In the genomic region with DNA sequence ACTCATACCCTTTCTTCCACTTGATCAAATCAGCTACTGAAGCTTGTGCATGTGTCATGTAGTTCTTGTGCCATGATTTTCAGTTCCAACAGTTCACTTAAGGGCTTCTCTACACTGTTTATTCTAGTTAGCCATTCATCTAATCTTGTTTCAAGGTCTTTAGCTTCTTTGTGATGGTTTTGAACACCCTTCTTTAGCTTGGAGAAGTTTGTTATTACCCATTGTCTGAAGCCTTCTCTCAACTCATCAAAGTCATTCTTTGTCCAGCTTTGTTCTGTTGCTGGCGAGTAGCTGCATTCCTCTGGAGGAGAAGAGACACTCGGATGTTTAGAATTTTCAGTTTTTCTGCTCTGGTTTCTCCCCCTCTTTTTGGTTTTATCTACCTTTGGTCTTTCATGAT, we compare ENCODE assay signal across 29 cellular contexts.
A peak's percentile ranks its signal among the peaks of the same experiment; 100 is the strongest.
DNase-seq lines count a peak whose midpoint lies in the region; ATAC-seq, FAIRE-seq and TF ChIP-seq lines count a peak whose summit lies in the region.
"Had no signal": no experiment of that assay in that cellular context is flagged by ENCODE, and none has a peak within 500 bp of the region (broad histone marks: within the 10 kb centered on the region; RNA-seq: fewer than 3 reads in every experiment).

No MANE protein-coding gene starts in this region.

- peak overlapping the region; percentile 57; the same call in 1 of the 2 replicates for H3K4me2 ChIP-seq in HepG2 (ENCODE audit: low read depth, low read length)
- H3K4me2 ChIP-seq: A549; BLaER1; BLaER1 treated with 17β-estradiol and CSF1 and Interleukin-3, amounts not matched to agents 10 nM and 100 nM had no signal

- intact Hi-C loops in HepG2 (cut with micrococcal nuclease; ENCODE audit: unreplicated experiment) (no loop called here), right lobe of liver (cut with DNase I) (no loop called here)

- H3K27me3 ChIP-seq in HepG2 (ENCODE audit: control insufficient read depth in 1 of 2, insufficient read depth in 2 of 2, low read length in 2 of 2) (no peaks in the 10 kb centered on the region), right lobe of liver (no peaks in the 10 kb centered on the region)
- H3K27me3 ChIP-seq: BE2C; BLaER1; BLaER1 treated with 17β-estradiol and CSF1 and Interleukin-3, amounts not matched to agents 10 nM and 100 nM had no signal

- DNase-seq in HepG2 (ENCODE audit: low spot score) = peak; percentile 18
- no peak for DNase-seq in right lobe of liver
- DNase-seq: 8988T; ACHN; AML-193; BE2C; C1 segment of cervical spinal cord; Caco-2; Calu3; CD4-positive, alpha-beta memory T cell; CD4-positive, alpha-beta T cell; CD4-positive, CD25-positive, alpha-beta regulatory T cell; CD8-positive, alpha-beta memory T cell; CD8-positive, alpha-beta T cell; COR-L47; DMS 273 treated with DMSO at 0.1 percent for 48 hours; DMS153; DMS53; DMS79; DMS79 treated with DMSO at 0.1 percent for 48 hours; DND-41; EL had no signal

- H3K9me3 ChIP-seq in HepG2 (ENCODE audit: low read length) (no peaks in the 10 kb centered on the region), right lobe of liver (no peaks in the 10 kb centered on the region)
- H3K9me3 ChIP-seq: A549; BE2C; BLaER1; BLaER1 treated with 17β-estradiol and CSF1 and Interleukin-3, amounts not matched to agents 10 nM and 100 nM; Caco-2 had no signal

- no peak for TF ChIP-seq EP300 in HepG2 (IDR thresholded peaks at IDR 0.05; ENCODE audit: low read depth in 2 of 2, low read length in 2 of 2)
- TF ChIP-seq EP300 in HepG2 (CRISPR knock-in tag; IDR thresholded peaks at IDR 0.05; ENCODE audit: borderline replicate concordance) = no peak

- no peaks in the 10 kb centered on the region for H3K36me3 ChIP-seq in HepG2 (replicated peaks in 1 of 2; ENCODE audit: control insufficient read depth in 1 of 2, insufficient read depth in 2 of 2, low read length in 2 of 2)
- H3K36me3 ChIP-seq in right lobe of liver = no peaks in the 10 kb centered on the region
- H3K36me3 ChIP-seq: BE2C; BLaER1; BLaER1 treated with 17β-estradiol and CSF1 and Interleukin-3, amounts not matched to agents 10 nM and 100 nM had no signal

- H3K4me1 ChIP-seq in HepG2 (ENCODE audit: insufficient read depth, low read length) (peaks cover 30% of the 10 kb centered on the region), right lobe of liver (no peaks in the 10 kb centered on the region)
- H3K4me1 ChIP-seq: A549; BE2C; BLaER1; BLaER1 treated with 17β-estradiol and CSF1 and Interleukin-3, amounts not matched to agents 10 nM and 100 nM; Caco-2 had no signal

- CTCF ChIA-PET in HepG2 (lab: Yijun Ruan, JAX; ENCODE audit: low intra/inter-chr PET ratio, low total read pairs) = no interaction called here

- TF ChIP-seq POLR2A in HepG2 (IDR thresholded peaks at IDR 0.05; ENCODE audit: insufficient read depth in 1 of 2, low read depth in 2 of 2, low read length in 2 of 2) = no peak
- no peak for TF ChIP-seq POLR2A in right lobe of liver (IDR thresholded peaks at IDR 0.05)

- H3K9ac ChIP-seq in HepG2 (ENCODE audit: insufficient read depth, low read depth, low read length) = no peak overlapping the region
- H3K9ac ChIP-seq: BLaER1; BLaER1 treated with 17β-estradiol and CSF1 and Interleukin-3, amounts not matched to agents 10 nM and 100 nM had no signal

- BruUV-seq in HepG2 (replicated peaks; lab: Mats Ljungman, UMichigan) = no TSS peak

- in situ Hi-C loops in HepG2 (cut with HindIII; ENCODE audit: extremely low pct_ligation_motif_present, low pct_unique_long_range_greater_than_20kb) = no loop called here

- no peak overlapping the region for H3K27ac ChIP-seq in HepG2 (ENCODE audit: extremely low read length, insufficient read depth, low read length)
- no peak overlapping the region for H3K27ac ChIP-seq in right lobe of liver
- H3K27ac ChIP-seq: 22Rv1; A549; BLaER1; BLaER1 treated with 17β-estradiol and CSF1 and Interleukin-3, amounts not matched to agents 10 nM and 100 nM; C4-2B had no signal

- TF ChIP-seq CTCF in HepG2 (CRISPR knock-in tag; IDR thresholded peaks at IDR 0.05) = no peak
- TF ChIP-seq CTCF in right lobe of liver (IDR thresholded peaks at IDR 0.05) = no peak

- no peak overlapping the region for H2AFZ ChIP-seq in HepG2 (ENCODE audit: low read length)

- no peak for ATAC-seq in HepG2
- no peak for ATAC-seq in right lobe of liver
- ATAC-seq: A549; CD8-positive, alpha-beta T cell had no signal

- POLR2A ChIA-PET in HepG2 (lab: Yijun Ruan, JAX) = interaction anchor here (1.5 kb wide), 1 partner anchor 62 kb away, joined by 5 read pairs; no protein-coding TSS in a partner anchor

- FAIRE-seq in HepG2 (lab: Jason Lieb, UNC) = peak; percentile 49
- FAIRE-seq: A204.1, A549, D721Med had no signal

- TF ChIP-seq RAD21 in HepG2 (CRISPR knock-in tag; IDR thresholded peaks at IDR 0.05) = no peak

- WGBS in HepG2 (ENCODE audit: low lambda C conversion rate) = 0% methylated on average over 2 of the region's 2 CpGs
- WGBS in right lobe of liver (ENCODE audit: insufficient coverage, low coverage, low lambda C conversion rate, missing lambda C conversion rate) = no CpG with 5 or more reads among the region's 2 CpGs

- H3K79me2 ChIP-seq in HepG2 (ENCODE audit: insufficient read depth, low read length) = no peaks in the 10 kb centered on the region

- no peaks in the 10 kb centered on the region for H4K20me1 ChIP-seq in HepG2 (ENCODE audit: insufficient read depth, low read length)
- H4K20me1 ChIP-seq: BLaER1; BLaER1 treated with 17β-estradiol and CSF1 and Interleukin-3, amounts not matched to agents 10 nM and 100 nM had no signal

- H3K4me3 ChIP-seq in HepG2 (replicated peaks in 1 of 3; ENCODE audit: insufficient read depth in 1 of 3, low read depth in 2 of 3, low read length in 3 of 3) (no peak overlapping the region), right lobe of liver (no peak overlapping the region)
- H3K4me3 ChIP-seq: A549; BLaER1; BLaER1 treated with 17β-estradiol and CSF1 and Interleukin-3, amounts not matched to agents 10 nM and 100 nM had no signal

TF ChIP-seq in HepG2, 621 proteins besides CTCF, POLR2A, EP300 and RAD21:
- TF ChIP-seq SOX5 (CRISPR knock-in tag; IDR thresholded peaks at IDR 0.05; ENCODE audit: borderline replicate concordance) (peak; percentile 53; the same call in 1 of the 2 replicates), ZFP62 (CRISPR knock-in tag; IDR thresholded peaks at IDR 0.05) (no peak), SOX13 (IDR thresholded peaks at IDR 0.05) (no peak), SOX13 (CRISPR knock-in tag; conservative IDR thresholded peaks at IDR 0.05 in 1 of 2, IDR thresholded peaks at IDR 0.05 in 1 of 2) (peak in 1 of 2 experiments; percentile 91; a peak in 2 of 4 replicates)
